1 cellular context compared by ENCODE assay signal in the genomic region with DNA sequence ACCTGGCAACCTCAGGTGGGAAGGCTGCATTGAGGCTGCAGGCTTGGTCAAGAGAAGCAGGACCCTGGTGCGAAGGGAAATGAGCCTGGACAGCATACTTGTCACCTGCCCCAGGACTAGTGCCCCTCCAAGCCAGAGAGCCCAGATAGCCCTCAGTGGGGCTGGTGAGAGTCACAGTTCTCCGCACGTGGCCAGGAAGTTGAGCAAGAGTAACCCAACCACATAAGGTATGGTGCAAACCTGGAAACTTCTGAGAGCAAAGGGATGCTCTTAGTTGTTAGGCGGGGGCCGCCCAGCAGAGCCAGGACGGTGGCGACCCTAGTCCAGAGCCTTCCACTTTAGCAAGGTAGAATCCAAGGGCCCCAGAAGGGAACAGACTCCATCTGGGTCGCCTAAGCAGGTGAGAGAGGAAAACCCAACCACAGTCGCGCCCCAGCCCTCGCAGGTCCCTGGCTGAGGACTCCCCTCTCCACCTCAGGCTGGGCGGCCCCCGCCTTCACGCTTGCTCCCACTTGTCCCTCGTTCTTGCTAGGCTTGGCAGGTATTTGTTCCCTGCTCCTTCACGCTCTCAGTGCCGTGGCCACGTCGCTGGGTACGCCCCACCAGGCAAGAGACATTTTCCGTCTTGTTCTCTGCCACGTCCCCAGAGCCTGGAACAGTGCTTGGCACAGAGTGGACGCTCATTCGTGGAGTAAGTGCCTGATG.
TF ChIP-seq lines count a peak whose summit lies in the region.

No MANE protein-coding gene starts in this region.

TF ChIP-seq in endothelial cell of umbilical vein, 7 proteins besides CTCF, POLR2A, EP300 and RAD21:
- TF ChIP-seq POLR2AphosphoS5 (IDR thresholded peaks at IDR 0.05; ENCODE audit: insufficient read depth, low read depth, low read length): no peak
- no peak for TF ChIP-seq EZH2 (IDR thresholded peaks at IDR 0.05; ENCODE audit: borderline replicate concordance, low read depth, low read length, severe bottlenecking)
